1 cellular context compared by ENCODE assay signal in the genomic region with DNA sequence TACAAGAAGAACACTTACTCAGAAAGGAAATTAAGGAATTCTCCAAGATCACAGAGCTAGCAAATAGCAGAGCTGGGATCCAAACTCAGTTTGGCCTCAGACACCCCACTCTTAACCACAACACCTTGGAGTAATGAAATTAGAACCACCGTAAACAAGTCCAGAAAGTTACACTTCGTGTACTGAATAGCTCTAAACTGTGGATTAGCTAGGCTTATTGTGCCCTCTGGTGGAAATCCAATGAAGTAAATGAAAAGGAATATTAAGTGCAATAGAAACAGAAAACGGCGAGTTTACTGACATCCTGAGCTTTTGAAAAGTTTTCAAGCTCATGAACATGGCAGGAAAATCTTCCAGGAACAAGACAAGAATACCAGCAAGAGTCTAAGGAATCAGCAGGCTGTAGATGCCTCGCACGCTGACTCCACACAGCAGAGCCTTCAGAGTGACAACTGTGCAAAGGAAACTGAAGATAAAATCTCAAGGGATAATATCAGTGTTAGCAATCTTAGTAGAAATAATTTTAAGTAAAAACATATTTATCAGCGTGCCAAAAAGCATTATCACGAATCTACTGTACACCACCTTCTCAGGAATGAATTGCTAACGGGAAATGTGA.
TF ChIP-seq lines count a peak whose summit lies in the region.

No MANE protein-coding gene starts in this region.

TF ChIP-seq in K562, 482 proteins besides CTCF, POLR2A, EP300 and RAD21 (continued from another document):
- TF ChIP-seq MXD1 (CRISPR knock-in tag; IDR thresholded peaks at IDR 0.05; ENCODE audit: borderline replicate concordance, poor library complexity, severe bottlenecking): no peak
- TF ChIP-seq NUFIP1 (IDR thresholded peaks at IDR 0.05; ENCODE audit: partially characterized antibody): no peak
- 0 out of 2 replicates have a peak, but pooled peaks have one; percentile 20 for TF ChIP-seq RB1 (IDR thresholded peaks at IDR 0.05; ENCODE audit: low read depth)
- TF ChIP-seq FOXK2 (conservative IDR thresholded peaks at IDR 0.05 in 1 of 2, IDR thresholded peaks at IDR 0.05 in 1 of 2; ENCODE audit: low read depth in 2 of 2): 0 out of 4 replicates have a peak, but pooled peaks of 1 of the 2 experiments have one; percentile 41
- no peak for TF ChIP-seq ZBTB17 (CRISPR knock-in tag; IDR thresholded peaks at IDR 0.05)
- TF ChIP-seq GATAD2B (IDR thresholded peaks at IDR 0.05; ENCODE audit: borderline replicate concordance): no peak
- no peak for TF ChIP-seq ZNF395 (CRISPR knock-in tag; IDR thresholded peaks at IDR 0.05)
- TF ChIP-seq ETS2 (tag; IDR thresholded peaks at IDR 0.05; ENCODE audit: borderline replicate concordance, poor library complexity, severe bottlenecking): no peak
- no peak for TF ChIP-seq ZBTB12 (CRISPR knock-in tag; IDR thresholded peaks at IDR 0.05)
- no peak for TF ChIP-seq PTBP1 (IDR thresholded peaks at IDR 0.05; ENCODE audit: low read depth, low read length)
- TF ChIP-seq ARID2 (IDR thresholded peaks at IDR 0.05): peak; percentile 88
- peak; percentile 86 for TF ChIP-seq SMC3 (conservative IDR thresholded peaks at IDR 0.05; ENCODE audit: insufficient read depth, low read depth, low read length)
- no peak for TF ChIP-seq KLF1 (tag; IDR thresholded peaks at IDR 0.05)
- TF ChIP-seq, protein P1, sequence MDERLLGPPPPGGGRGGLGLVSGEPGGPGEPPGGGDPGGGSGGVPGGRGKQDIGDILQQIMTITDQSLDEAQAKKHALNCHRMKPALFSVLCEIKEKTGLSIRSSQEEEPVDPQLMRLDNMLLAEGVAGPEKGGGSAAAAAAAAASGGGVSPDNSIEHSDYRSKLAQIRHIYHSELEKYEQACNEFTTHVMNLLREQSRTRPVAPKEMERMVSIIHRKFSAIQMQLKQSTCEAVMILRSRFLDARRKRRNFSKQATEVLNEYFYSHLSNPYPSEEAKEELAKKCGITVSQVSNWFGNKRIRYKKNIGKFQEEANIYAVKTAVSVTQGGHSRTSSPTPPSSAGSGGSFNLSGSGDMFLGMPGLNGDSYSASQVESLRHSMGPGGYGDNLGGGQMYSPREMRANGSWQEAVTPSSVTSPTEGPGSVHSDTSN (CRISPR knock-in tag; IDR thresholded peaks at IDR 0.05; ENCODE audit: low read depth): no peak
- TF ChIP-seq, protein P1 (tag; conservative IDR thresholded peaks at IDR 0.05; ENCODE audit: low read depth): no peak
- TF ChIP-seq CCNT2 (IDR thresholded peaks at IDR 0.05; ENCODE audit: borderline replicate concordance, extremely low read depth, insufficient read length, low read depth, low read length): no peak
- TF ChIP-seq ZMIZ1 (IDR thresholded peaks at IDR 0.05; ENCODE audit: low read depth in 2 of 2, low read length in 2 of 2): 0 out of 4 replicates have a peak, but pooled peaks of 1 of the 2 experiments have one; percentile 36
- peak; percentile 62; the same call in 1 of the 2 replicates for TF ChIP-seq ARID3A (IDR thresholded peaks at IDR 0.05; ENCODE audit: borderline replicate concordance, low read depth, low read length)
- no peak for TF ChIP-seq DACH1 (IDR thresholded peaks at IDR 0.05; ENCODE audit: partially characterized antibody)
- no peak for TF ChIP-seq CHD1 (IDR thresholded peaks at IDR 0.05; ENCODE audit: low read length)
- TF ChIP-seq DEAF1 (CRISPR knock-in tag; IDR thresholded peaks at IDR 0.05): peak; percentile 79
- 0 out of 2 replicates have a peak, but pooled peaks have one; percentile 11 for TF ChIP-seq FOXJ2 (tag; IDR thresholded peaks at IDR 0.05)
